In the genomic region with DNA sequence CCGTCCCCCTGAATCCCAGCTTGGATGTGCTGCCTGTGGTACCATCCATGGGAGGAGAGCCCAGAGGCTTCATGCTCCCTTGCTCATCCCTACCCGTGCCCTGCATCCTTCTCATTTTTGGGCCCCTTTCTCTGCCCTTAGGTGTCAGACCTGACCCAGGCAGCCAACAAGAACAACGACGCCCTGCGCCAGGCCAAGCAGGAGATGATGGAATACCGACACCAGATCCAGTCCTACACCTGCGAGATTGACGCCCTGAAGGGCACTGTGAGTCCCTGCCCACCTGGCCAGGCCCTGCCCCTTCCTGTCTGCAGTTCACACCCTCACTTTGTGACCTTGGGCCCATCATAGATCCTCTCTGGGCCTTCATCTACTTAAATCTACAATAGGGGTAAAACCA, we compare ENCODE assay signal across 17 cellular contexts. TPM values are rescaled to one million over a fixed set of nuclear protein-coding genes. Genes with fewer than 3 reads are reported as not detected.
DNase-seq lines count a peak whose midpoint lies in the region; ATAC-seq and TF ChIP-seq lines count a peak whose summit lies in the region.
"Had no signal": no experiment of that assay in that cellular context is flagged by ENCODE, and none has a peak within 500 bp of the region (broad histone marks: within the 10 kb centered on the region; RNA-seq: fewer than 3 reads in every experiment).

No MANE protein-coding gene starts in this region.

- ATAC-seq in SK-N-SH treated with all-trans-retinoic acid at 6 μM for 48 hours: no peak
- ATAC-seq: PC-3 had no signal

- H3K4me1 ChIP-seq in esophagus squamous epithelium (peaks cover 0 to 31% (median 0%) of the 10 kb centered on the region in 3 donors), stomach (peaks cover 8 to 27% (median 15%) of the 10 kb centered on the region in 4 donors)

- H3K36me3 ChIP-seq in esophagus squamous epithelium (no peaks in the 10 kb centered on the region), stomach (peaks cover 0 to 31% (median 8%) of the 10 kb centered on the region in 4 donors)

- H3K27me3 ChIP-seq in esophagus squamous epithelium: peaks cover 0 to 57% (median 5%) of the 10 kb centered on the region in 4 donors
- H3K27me3 ChIP-seq in stomach: peaks cover 0 to 55% (median 36%) of the 10 kb centered on the region in 3 donors

- no peak for TF ChIP-seq EP300 in stomach (IDR thresholded peaks at IDR 0.05)

- TF ChIP-seq POLR2A in esophagus squamous epithelium (IDR thresholded peaks at IDR 0.05) (no peak), stomach (IDR thresholded peaks at IDR 0.05) (no peak)

- intact Hi-C loops in esophagus squamous epithelium (cut with DNase I) (no loop called here), posterior vena cava (cut with DNase I) (no loop called here), stomach (cut with DNase I; ENCODE audit: low total_unique reads) (no loop called here)

- H3K9me3 ChIP-seq in esophagus squamous epithelium: no peaks in the 10 kb centered on the region
- no peaks in the 10 kb centered on the region for H3K9me3 ChIP-seq in stomach

- DNase-seq in coronary artery (ENCODE audit: low spot score) (no peak), esophagus squamous epithelium (lab: John Stamatoyannopoulos, UW) (no peak), posterior vena cava (ENCODE audit: low spot score) (peak; percentile 76), stomach (no peak), HEK293T (ENCODE audit: extremely low spot score) (no peak), midbrain (lab: John Stamatoyannopoulos, UW) (no peak)
- no peak for DNase-seq in activated T-cell treated with anti-CD3 and anti-CD28 coated beads, Interleukin-2, amount 50 U/mL, for 1 hour
- DNase-seq: ACHN; CD4-positive, CD25-positive, alpha-beta regulatory T cell; DMS53; H9; NCI-H1048; NCI-H146; NCI-H2227 treated with DMSO at 0.1 percent for 48 hours; NCI-H526; PC-3 had no signal

- TF ChIP-seq CTCF in coronary artery (IDR thresholded peaks at IDR 0.05) (no peak), esophagus squamous epithelium (IDR thresholded peaks at IDR 0.05) (no peak), stomach (IDR thresholded peaks at IDR 0.05) (no peak)

- H3K27ac ChIP-seq in coronary artery: peak overlapping the region in 1 of 2 donors; percentile 95
- H3K27ac ChIP-seq in esophagus squamous epithelium: peak overlapping the region; percentile 71 to 87 (median 85)
- H3K27ac ChIP-seq in stomach: peak overlapping the region in 3 of 5 donors; percentile 81 to 91 (median 85)

- H3K4me3 ChIP-seq in coronary artery: peak overlapping the region; percentile 70
- peak overlapping the region; percentile 26 to 56 (median 46) for H3K4me3 ChIP-seq in esophagus squamous epithelium
- H3K4me3 ChIP-seq in stomach: peak overlapping the region; percentile 41 to 60 (median 51)

- CTCF ChIA-PET in HEK293T (lab: Yijun Ruan, JAX): interaction anchor here (1.3 kb wide), 1 partner anchor 16 kb away, joined by 3 read pairs; no protein-coding TSS in a partner anchor

- POLR2A ChIA-PET in HEK293T (lab: Yijun Ruan, JAX): no interaction called here

- WGBS in esophagus squamous epithelium, 2 donors: 86 to 91% methylated on average over 5 of the region's 8 CpGs
- WGBS in stomach, 5 donors: 70 to 89% (median 88%) methylated on average over 8 of the region's 8 CpGs

TF ChIP-seq in HEK293T, 16 proteins besides CTCF, POLR2A, EP300 and RAD21:
- TF ChIP-seq ARNT (IDR thresholded peaks at IDR 0.05): no peak
- TF ChIP-seq TARDBP (IDR thresholded peaks at IDR 0.05): no peak
- no peak for TF ChIP-seq SP1 (IDR thresholded peaks at IDR 0.05)
- TF ChIP-seq CTBP1 (IDR thresholded peaks at IDR 0.05; ENCODE audit: borderline replicate concordance): no peak
- TF ChIP-seq BHLHE40 (IDR thresholded peaks at IDR 0.05; ENCODE audit: borderline replicate concordance): no peak
- TF ChIP-seq NFRKB (IDR thresholded peaks at IDR 0.05): no peak
- TF ChIP-seq FOXM1 (IDR thresholded peaks at IDR 0.05; ENCODE audit: borderline replicate concordance): no peak
- no peak for TF ChIP-seq LEF1 (IDR thresholded peaks at IDR 0.05; ENCODE audit: borderline replicate concordance)
- TF ChIP-seq L3MBTL2 (conservative IDR thresholded peaks at IDR 0.05): no peak
- TF ChIP-seq, protein P1, sequence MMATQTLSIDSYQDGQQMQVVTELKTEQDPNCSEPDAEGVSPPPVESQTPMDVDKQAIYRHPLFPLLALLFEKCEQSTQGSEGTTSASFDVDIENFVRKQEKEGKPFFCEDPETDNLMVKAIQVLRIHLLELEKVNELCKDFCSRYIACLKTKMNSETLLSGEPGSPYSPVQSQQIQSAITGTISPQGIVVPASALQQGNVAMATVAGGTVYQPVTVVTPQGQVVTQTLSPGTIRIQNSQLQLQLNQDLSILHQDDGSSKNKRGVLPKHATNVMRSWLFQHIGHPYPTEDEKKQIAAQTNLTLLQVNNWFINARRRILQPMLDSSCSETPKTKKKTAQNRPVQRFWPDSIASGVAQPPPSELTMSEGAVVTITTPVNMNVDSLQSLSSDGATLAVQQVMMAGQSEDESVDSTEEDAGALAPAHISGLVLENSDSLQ (IDR thresholded peaks at IDR 0.05): no peak
- no peak for TF ChIP-seq FOXA1 (IDR thresholded peaks at IDR 0.05)
- no peak for TF ChIP-seq HDGF (IDR thresholded peaks at IDR 0.05; ENCODE audit: borderline replicate concordance)
- no peak for TF ChIP-seq ELF4 (IDR thresholded peaks at IDR 0.05)
- TF ChIP-seq FOXK2 (IDR thresholded peaks at IDR 0.05): no peak
- no peak for TF ChIP-seq SUZ12 (IDR thresholded peaks at IDR 0.05)
- no peak for TF ChIP-seq ZNF384 (IDR thresholded peaks at IDR 0.05)
TF ChIP-seq in HEK293T: peak in this region for 0.

TF ChIP-seq in SK-N-SH treated with all-trans-retinoic acid at 6 μM for 48 hours, 23 proteins besides CTCF, POLR2A, EP300 and RAD21 (continues in another document):
- TF ChIP-seq, protein P2, sequence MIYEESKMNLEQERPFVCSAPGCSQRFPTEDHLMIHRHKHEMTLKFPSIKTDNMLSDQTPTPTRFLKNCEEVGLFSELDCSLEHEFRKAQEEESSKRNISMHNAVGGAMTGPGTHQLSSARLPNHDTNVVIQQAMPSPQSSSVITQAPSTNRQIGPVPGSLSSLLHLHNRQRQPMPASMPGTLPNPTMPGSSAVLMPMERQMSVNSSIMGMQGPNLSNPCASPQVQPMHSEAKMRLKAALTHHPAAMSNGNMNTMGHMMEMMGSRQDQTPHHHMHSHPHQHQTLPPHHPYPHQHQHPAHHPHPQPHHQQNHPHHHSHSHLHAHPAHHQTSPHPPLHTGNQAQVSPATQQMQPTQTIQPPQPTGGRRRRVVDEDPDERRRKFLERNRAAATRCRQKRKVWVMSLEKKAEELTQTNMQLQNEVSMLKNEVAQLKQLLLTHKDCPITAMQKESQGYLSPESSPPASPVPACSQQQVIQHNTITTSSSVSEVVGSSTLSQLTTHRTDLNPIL (CRISPR knock-in tag; IDR thresholded peaks at IDR 0.05; ENCODE audit: low read depth): no peak
- TF ChIP-seq, protein P3, sequence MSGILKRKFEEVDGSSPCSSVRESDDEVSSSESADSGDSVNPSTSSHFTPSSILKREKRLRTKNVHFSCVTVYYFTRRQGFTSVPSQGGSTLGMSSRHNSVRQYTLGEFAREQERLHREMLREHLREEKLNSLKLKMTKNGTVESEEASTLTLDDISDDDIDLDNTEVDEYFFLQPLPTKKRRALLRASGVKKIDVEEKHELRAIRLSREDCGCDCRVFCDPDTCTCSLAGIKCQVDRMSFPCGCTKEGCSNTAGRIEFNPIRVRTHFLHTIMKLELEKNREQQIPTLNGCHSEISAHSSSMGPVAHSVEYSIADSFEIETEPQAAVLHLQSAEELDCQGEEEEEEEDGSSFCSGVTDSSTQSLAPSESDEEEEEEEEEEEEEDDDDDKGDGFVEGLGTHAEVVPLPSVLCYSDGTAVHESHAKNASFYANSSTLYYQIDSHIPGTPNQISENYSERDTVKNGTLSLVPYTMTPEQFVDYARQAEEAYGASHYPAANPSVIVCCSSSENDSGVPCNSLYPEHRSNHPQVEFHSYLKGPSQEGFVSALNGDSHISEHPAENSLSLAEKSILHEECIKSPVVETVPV (CRISPR knock-in tag; IDR thresholded peaks at IDR 0.05): no peak
- TF ChIP-seq ARNTL (CRISPR knock-in tag; IDR thresholded peaks at IDR 0.05; ENCODE audit: borderline replicate concordance, low read depth) (no peak), ZFP30 (CRISPR knock-in tag; IDR thresholded peaks at IDR 0.05) (no peak)
- TF ChIP-seq, protein P4, sequence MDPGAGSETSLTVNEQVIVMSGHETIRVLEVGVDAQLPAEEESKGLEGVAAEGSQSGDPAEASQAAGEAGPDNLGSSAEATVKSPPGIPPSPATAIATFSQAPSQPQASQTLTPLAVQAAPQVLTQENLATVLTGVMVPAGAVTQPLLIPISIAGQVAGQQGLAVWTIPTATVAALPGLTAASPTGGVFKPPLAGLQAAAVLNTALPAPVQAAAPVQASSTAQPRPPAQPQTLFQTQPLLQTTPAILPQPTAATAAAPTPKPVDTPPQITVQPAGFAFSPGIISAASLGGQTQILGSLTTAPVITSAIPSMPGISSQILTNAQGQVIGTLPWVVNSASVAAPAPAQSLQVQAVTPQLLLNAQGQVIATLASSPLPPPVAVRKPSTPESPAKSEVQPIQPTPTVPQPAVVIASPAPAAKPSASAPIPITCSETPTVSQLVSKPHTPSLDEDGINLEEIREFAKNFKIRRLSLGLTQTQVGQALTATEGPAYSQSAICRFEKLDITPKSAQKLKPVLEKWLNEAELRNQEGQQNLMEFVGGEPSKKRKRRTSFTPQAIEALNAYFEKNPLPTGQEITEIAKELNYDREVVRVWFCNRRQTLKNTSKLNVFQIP (CRISPR knock-in tag; IDR thresholded peaks at IDR 0.05; ENCODE audit: borderline replicate concordance, low read depth): no peak

RNA-seq across cellular contexts. Expression of a gene that starts 2.5 kb away (rescaled TPM):
- total RNA-seq in esophagus squamous epithelium (1,000 to 10,000 TPM in 1 of 4 donors, 100 to 1,000 TPM in 3; 120 to 2,698 (median 303) TPM), posterior vena cava (1,000 to 10,000 TPM; 6,561 to 7,652 TPM), stomach (1,000 to 10,000 TPM; 1,078 to 5,539 (median 2,913) TPM)
- polyA plus RNA-seq in stomach: 100 to 1,000 TPM; 122 to 803 (median 204) TPM
- total RNA-seq: CD4-positive, CD25-positive, alpha-beta regulatory T cell; PC-3 had no signal
- polyA plus RNA-seq: CD4-positive, CD25-positive, alpha-beta regulatory T cell had no signal

RNA-seq across cellular contexts. Expression of a gene that starts 14.0 kb away (rescaled TPM):
- total RNA-seq in esophagus squamous epithelium (10 to 100 TPM in 1 of 4 donors, 1 to 10 TPM in 3; 3.8 to 29.0 (median 5.0) TPM), posterior vena cava (100 to 1,000 TPM; 175 to 217 TPM), stomach (100 to 1,000 TPM in 1 of 5 donors, 10 to 100 TPM in 3, 1 to 10 TPM in 1; 7.4 to 106 (median 30.4) TPM)
- polyA plus RNA-seq in stomach: 10 to 100 TPM in 1 of 3 donors, 1 to 10 TPM in 2; 9.8 to 65.1 (median 9.9) TPM

RNA-seq across cellular contexts. Expression of a gene that starts 33.0 kb away (rescaled TPM):
- total RNA-seq in esophagus squamous epithelium (10 to 100 TPM; 36.7 to 82.4 (median 39.5) TPM), posterior vena cava (10 to 100 TPM; 41.9 to 44.0 TPM), stomach (100 to 1,000 TPM in 1 of 5 donors, 10 to 100 TPM in 4; 32.7 to 147 (median 46.4) TPM)
- polyA plus RNA-seq in stomach: 100 to 1,000 TPM in 2 of 3 donors, 10 to 100 TPM in 1; 69.2 to 114 (median 105) TPM
